ENCODE assay signal across 8 cellular contexts in genomic region chr1:1356796-1357401, GRCh38. TPM values are rescaled to one million over a fixed set of nuclear protein-coding genes. Genes with fewer than 3 reads are reported as not detected.
A peak's percentile ranks its signal among the peaks of the same experiment; 100 is the strongest.
DNase-seq lines count a peak whose midpoint lies in the region; ATAC-seq and TF ChIP-seq lines count a peak whose summit lies in the region.
"Had no signal": no experiment of that assay in that cellular context is flagged by ENCODE, and none has a peak within 500 bp of the region (broad histone marks: within the 10 kb centered on the region; RNA-seq: fewer than 3 reads in every experiment).

No MANE protein-coding gene starts in this region.

- TF ChIP-seq CTCF in ovary (IDR thresholded peaks at IDR 0.05), result no peak

- H3K9me3 ChIP-seq in ovary, result no peaks in the 10 kb centered on the region

- no peak for TF ChIP-seq POLR2A in ovary (IDR thresholded peaks at IDR 0.05)

- CTCF ChIA-PET in activated naive CD4-positive, alpha-beta T cell treated with anti-CD3 and anti-CD28 coated beads for 36 hours (lab: Charles Lee), result no interaction called here

- no peak overlapping the region for H3K4me3 Mint-ChIP-seq in activated naive CD4-positive, alpha-beta T cell treated with anti-CD3 and anti-CD28 coated beads for 36 hours

- no peaks in the 10 kb centered on the region for H3K27me3 ChIP-seq in ovary

- peaks cover 12% of the 10 kb centered on the region for H3K4me1 ChIP-seq in ovary (ENCODE audit: insufficient read depth)

- DNase-seq in HCEC 1CT (peak; percentile 38), ecto neural progenitor cell (ENCODE audit: low spot score) (peak; percentile 69), ovary (peak in 2 of 5 donors; percentile 49 to 55), NCI-H1417 treated with DMSO at 0.1 percent for 48 hours (lab: John Stamatoyannopoulos, UW) (no peak)
- DNase-seq in activated naive CD4-positive, alpha-beta T cell treated with anti-CD3 and anti-CD28 coated beads for 36 hours, result no peak
- DNase-seq: activated T-cell treated with anti-CD3 and anti-CD28 coated beads, Interleukin-2, amount 50 U/mL, for 1 hour; hippocampal formation had no signal

- WGBS in ovary, 3 donors, result 13 to 24% (median 17%) methylated on average over 19 to 26 of the region's 26 CpGs

- H3K9me3 Mint-ChIP-seq in activated naive CD4-positive, alpha-beta T cell treated with anti-CD3 and anti-CD28 coated beads for 36 hours, result no peaks in the 10 kb centered on the region

- no peak for TF ChIP-seq EP300 in ovary (IDR thresholded peaks at IDR 0.05)

- H3K4me1 Mint-ChIP-seq in activated naive CD4-positive, alpha-beta T cell treated with anti-CD3 and anti-CD28 coated beads for 36 hours (ENCODE audit: low read depth), result peaks cover 19% of the 10 kb centered on the region

- no peaks in the 10 kb centered on the region for H3K36me3 ChIP-seq in ovary

- H3K27ac ChIP-seq in ovary, result peak overlapping the region; percentile 88 to 92

- intact Hi-C loops in ovary (cut with DNase I), result no loop called here
- intact Hi-C loops in activated naive CD4-positive, alpha-beta T cell treated with anti-CD3 and anti-CD28 coated beads for 36 hours (cut with micrococcal nuclease), result no loop called here

- ATAC-seq in HG03378 (IDR thresholded peaks at IDR 0.05; ENCODE audit: unreplicated experiment), result no peak

- peaks cover 14% of the 10 kb centered on the region for H3K27me3 Mint-ChIP-seq in activated naive CD4-positive, alpha-beta T cell treated with anti-CD3 and anti-CD28 coated beads for 36 hours (ENCODE audit: low read depth)

- no peaks in the 10 kb centered on the region for H3K36me3 Mint-ChIP-seq in activated naive CD4-positive, alpha-beta T cell treated with anti-CD3 and anti-CD28 coated beads for 36 hours (ENCODE audit: low read depth)

- peak overlapping the region; percentile 52 for H3K4me3 ChIP-seq in ovary

- H3K27ac Mint-ChIP-seq in activated naive CD4-positive, alpha-beta T cell treated with anti-CD3 and anti-CD28 coated beads for 36 hours, result no peak overlapping the region

RNA-seq across cellular contexts. Expression of gene MXRA8, which starts 1.5 kb away (rescaled TPM):
- 100 to 1,000 TPM in 5 of 7 donors, 10 to 100 TPM in 2; 63.8 to 206 (median 131) TPM for total RNA-seq in ovary
- 100 to 1,000 TPM in 1 of 2 donors, 10 to 100 TPM in 1; 40.3 to 193 TPM for polyA plus RNA-seq in ovary
- under 1 TPM; 0.54 to 0.57 TPM for total RNA-seq in activated naive CD4-positive, alpha-beta T cell treated with anti-CD3 and anti-CD28 coated beads for 36 hours

RNA-seq across cellular contexts. Expression of gene DVL1, which starts 7.7 kb away (rescaled TPM):
- 10 to 100 TPM; 38.0 to 85.2 (median 64.9) TPM for total RNA-seq in ovary
- 10 to 100 TPM in 1 of 2 donors, 1 to 10 TPM in 1; 2.1 to 51.2 TPM for polyA plus RNA-seq in ovary
- 10 to 100 TPM; 33.4 to 35.0 TPM for total RNA-seq in activated naive CD4-positive, alpha-beta T cell treated with anti-CD3 and anti-CD28 coated beads for 36 hours

RNA-seq across cellular contexts. Expression of gene AURKAIP1, which starts 18.1 kb away (rescaled TPM):
- 10 to 100 TPM; 63.7 to 94.0 (median 73.2) TPM for total RNA-seq in ovary
- polyA plus RNA-seq in ovary, result 10 to 100 TPM in 1 of 2 donors, 1 to 10 TPM in 1; 6.0 to 81.3 TPM
- 100 to 1,000 TPM; 108 TPM for total RNA-seq in activated naive CD4-positive, alpha-beta T cell treated with anti-CD3 and anti-CD28 coated beads for 36 hours

RNA-seq across cellular contexts. Expression of gene TAS1R3, which starts 25.8 kb away (rescaled TPM):
- total RNA-seq in ovary, result under 1 TPM in 6 of 7 donors, not detected in 1; 0.07 to 0.40 (median 0.23) TPM
- polyA plus RNA-seq in ovary, result under 1 TPM in 1 of 2 donors, not detected in 1; 0.24 TPM
- under 1 TPM; 0.10 to 0.14 TPM for total RNA-seq in activated naive CD4-positive, alpha-beta T cell treated with anti-CD3 and anti-CD28 coated beads for 36 hours

RNA-seq across cellular contexts. Expression of gene CPTP, which starts 32.3 kb away (rescaled TPM):
- total RNA-seq in ovary, result 10 to 100 TPM; 13.8 to 21.0 (median 14.8) TPM
- 10 to 100 TPM in 1 of 2 donors, 1 to 10 TPM in 1; 2.4 to 18.3 TPM for polyA plus RNA-seq in ovary
- total RNA-seq in activated naive CD4-positive, alpha-beta T cell treated with anti-CD3 and anti-CD28 coated beads for 36 hours, result 1 to 10 TPM; 5.6 to 5.7 TPM

Comparison
In these comparisons a context has a peak if more than half of its experiments do, and no peak if none do; other contexts are left out.
1. DNase-seq: peak in HCEC 1CT (single experiment) and ecto neural progenitor cell (single experiment); none in NCI-H1417 treated with DMSO at 0.1 percent for 48 hours (single experiment) and activated naive CD4-positive, alpha-beta T cell treated with anti-CD3 and anti-CD28 coated beads for 36 hours (single experiment).
2. RNA of gene MXRA8, which starts 1.5 kb away (total RNA-seq): 63.8 to 206 TPM in ovary; 0.54 to 0.57 TPM in activated naive CD4-positive, alpha-beta T cell treated with anti-CD3 and anti-CD28 coated beads for 36 hours; every median in the first group is over 10 times any median in the second.